In genomic region chr1:39272791-39273071, GRCh38 we compare ENCODE assay signal across 11 cellular contexts.
A peak's percentile ranks its signal among the peaks of the same experiment; 100 is the strongest.
DNase-seq lines count a peak whose midpoint lies in the region; ATAC-seq, FAIRE-seq and TF ChIP-seq lines count a peak whose summit lies in the region.
"Had no signal": no experiment of that assay in that cellular context is flagged by ENCODE, and none has a peak within 500 bp of the region (broad histone marks: within the 10 kb centered on the region; RNA-seq: fewer than 3 reads in every experiment).

No MANE protein-coding gene starts in this region.

- H3K4me3 ChIP-seq in subcutaneous abdominal adipose tissue (ENCODE audit: low read depth in 1 of 5, low read length in 5 of 5) = no peak overlapping the region

- CTCF ChIA-PET in activated CD4-positive, alpha-beta memory T cell treated with anti-CD3 and anti-CD28 coated beads for 36 hours (lab: Charles Lee) = interaction anchor here (1.1 to 2.7 kb wide), 5 partner anchors 13 to 174 kb away, joined by 3 to 22 read pairs (median 6); no protein-coding TSS in a partner anchor
- CTCF ChIA-PET in activated CD4-positive, alpha-beta memory T cell treated with anti-CD3 and anti-CD28 coated beads, Interleukin-2, amount 10 ng/mL, durations not matched to agents 7 days and 5 days (lab: Charles Lee) = interaction anchor here (1.6 kb wide), 1 partner anchor 80 kb away, joined by 8 read pairs; no protein-coding TSS in a partner anchor

- no peak for DNase-seq in activated CD4-positive, alpha-beta memory T cell treated with anti-CD3 and anti-CD28 coated beads for 36 hours
- no peak for DNase-seq in activated CD4-positive, alpha-beta memory T cell treated with anti-CD3 and anti-CD28 coated beads, Interleukin-2, amount 10 ng/mL, durations not matched to agents 7 days and 5 days
- DNase-seq in midbrain (lab: John Stamatoyannopoulos, UW) (peak; percentile 80), GM12891 (ENCODE audit: insufficient read length, low spot score) (no peak)
- DNase-seq: activated CD4-positive, alpha-beta T cell treated with anti-CD3 and anti-CD28 coated beads for 4 hours; kidney glomerular epithelial cell; NCI-H187 had no signal

- peak overlapping the region; percentile 49 for H3K27ac Mint-ChIP-seq in activated CD4-positive, alpha-beta memory T cell treated with anti-CD3 and anti-CD28 coated beads for 36 hours
- H3K27ac Mint-ChIP-seq in activated CD4-positive, alpha-beta memory T cell treated with anti-CD3 and anti-CD28 coated beads, Interleukin-2, amount 10 ng/mL, durations not matched to agents 7 days and 5 days = no peak overlapping the region

- no peaks in the 10 kb centered on the region for H3K9me3 Mint-ChIP-seq in activated CD4-positive, alpha-beta memory T cell treated with anti-CD3 and anti-CD28 coated beads for 36 hours
- no peaks in the 10 kb centered on the region for H3K9me3 Mint-ChIP-seq in activated CD4-positive, alpha-beta memory T cell treated with anti-CD3 and anti-CD28 coated beads, Interleukin-2, amount 10 ng/mL, durations not matched to agents 7 days and 5 days

- peaks cover 15% of the 10 kb centered on the region for H3K36me3 Mint-ChIP-seq in activated CD4-positive, alpha-beta memory T cell treated with anti-CD3 and anti-CD28 coated beads for 36 hours
- H3K36me3 Mint-ChIP-seq in activated CD4-positive, alpha-beta memory T cell treated with anti-CD3 and anti-CD28 coated beads, Interleukin-2, amount 10 ng/mL, durations not matched to agents 7 days and 5 days (ENCODE audit: low read depth) = peaks cover 35% of the 10 kb centered on the region

- H3K27me3 Mint-ChIP-seq in activated CD4-positive, alpha-beta memory T cell treated with anti-CD3 and anti-CD28 coated beads for 36 hours = no peaks in the 10 kb centered on the region
- H3K27me3 Mint-ChIP-seq in activated CD4-positive, alpha-beta memory T cell treated with anti-CD3 and anti-CD28 coated beads, Interleukin-2, amount 10 ng/mL, durations not matched to agents 7 days and 5 days = no peaks in the 10 kb centered on the region

- peak overlapping the region in 2 of 5 donors; percentile 22 to 26 for H3K9ac ChIP-seq in subcutaneous abdominal adipose tissue (ENCODE audit: low read length in 5 of 5)

- no peak for TF ChIP-seq POLR2A in GM12891 (IDR thresholded peaks at IDR 0.05; ENCODE audit: low read depth, low read length)

- ATAC-seq in HG02759 (IDR thresholded peaks at IDR 0.05; ENCODE audit: unreplicated experiment) = no peak
- no peak for ATAC-seq in GM21619 (IDR thresholded peaks at IDR 0.05; ENCODE audit: unreplicated experiment)

- H3K27ac ChIP-seq in VCaP (peak overlapping the region; percentile 27; the same call in 1 of the 2 replicates), subcutaneous abdominal adipose tissue (ENCODE audit: low read depth, low read length) (peak overlapping the region; percentile 43)

- intact Hi-C loops in activated CD4-positive, alpha-beta memory T cell treated with anti-CD3 and anti-CD28 coated beads for 36 hours (cut with micrococcal nuclease) = no loop called here

- TF ChIP-seq CTCF in VCaP (conservative IDR thresholded peaks at IDR 0.05) = no peak

- POLR2A ChIA-PET in activated CD4-positive, alpha-beta memory T cell treated with anti-CD3 and anti-CD28 coated beads for 36 hours (lab: Charles Lee) = no interaction called here
- POLR2A ChIA-PET in activated CD4-positive, alpha-beta memory T cell treated with anti-CD3 and anti-CD28 coated beads, Interleukin-2, amount 10 ng/mL, durations not matched to agents 7 days and 5 days (lab: Charles Lee) = no interaction called here

- no peaks in the 10 kb centered on the region for H3K27me3 ChIP-seq in subcutaneous abdominal adipose tissue (ENCODE audit: control insufficient read depth in 5 of 5, insufficient read depth in 4 of 5, low read length in 5 of 5)

- H3K36me3 ChIP-seq in subcutaneous abdominal adipose tissue (ENCODE audit: control insufficient read depth in 5 of 5, insufficient read depth in 5 of 5, low read length in 5 of 5) = peaks cover 0 to 6% (median 0%) of the 10 kb centered on the region in 5 donors

- H3K4me1 ChIP-seq in subcutaneous abdominal adipose tissue (ENCODE audit: control insufficient read depth in 5 of 5, insufficient read depth in 5 of 5, low read length in 5 of 5) = peaks cover 4 to 42% (median 37%) of the 10 kb centered on the region in 5 donors

- H3K9me3 ChIP-seq in subcutaneous abdominal adipose tissue (ENCODE audit: control insufficient read depth in 5 of 5, low read length in 5 of 5) = no peaks in the 10 kb centered on the region

- H3K4me1 Mint-ChIP-seq in activated CD4-positive, alpha-beta memory T cell treated with anti-CD3 and anti-CD28 coated beads for 36 hours (ENCODE audit: low read depth) = peaks cover 73% of the 10 kb centered on the region
- peaks cover 51% of the 10 kb centered on the region for H3K4me1 Mint-ChIP-seq in activated CD4-positive, alpha-beta memory T cell treated with anti-CD3 and anti-CD28 coated beads, Interleukin-2, amount 10 ng/mL, durations not matched to agents 7 days and 5 days

- FAIRE-seq in GM12891 (lab: Jason Lieb, UNC) = no peak

- H3K4me3 Mint-ChIP-seq in activated CD4-positive, alpha-beta memory T cell treated with anti-CD3 and anti-CD28 coated beads for 36 hours = no peak overlapping the region
- H3K4me3 Mint-ChIP-seq in activated CD4-positive, alpha-beta memory T cell treated with anti-CD3 and anti-CD28 coated beads, Interleukin-2, amount 10 ng/mL, durations not matched to agents 7 days and 5 days = no peak overlapping the region

TF ChIP-seq in GM12891, 5 proteins besides CTCF, POLR2A, EP300 and RAD21:
- no peak for TF ChIP-seq POLR2AphosphoS5 (IDR thresholded peaks at IDR 0.05; ENCODE audit: low read depth, low read length)
- no peak for TF ChIP-seq POU2F2 (IDR thresholded peaks at IDR 0.05; ENCODE audit: low read depth, low read length)
